Comparison of ENCODE assay signal across 4 cellular contexts in genomic region chr17:51191895-51192294, GRCh38.
TF ChIP-seq lines count a peak whose summit lies in the region.

No MANE protein-coding gene starts in this region.

TF ChIP-seq in HepG2, 621 proteins besides CTCF, POLR2A, EP300 and RAD21:
- TF ChIP-seq SMC3 (IDR thresholded peaks at IDR 0.05; ENCODE audit: low read length) = no peak
- TF ChIP-seq RBFOX2 (IDR thresholded peaks at IDR 0.05; ENCODE audit: low read depth, low read length) = no peak
- no peak for TF ChIP-seq ZNF20 (CRISPR knock-in tag; IDR thresholded peaks at IDR 0.05)
- TF ChIP-seq MAFK (conservative IDR thresholded peaks at IDR 0.05 in 1 of 2, IDR thresholded peaks at IDR 0.05 in 1 of 2; ENCODE audit: low read length in 2 of 2) = peak; percentile 38 to 70; a peak in 3 of 4 replicates
- no peak for TF ChIP-seq ZNF207 (IDR thresholded peaks at IDR 0.05; ENCODE audit: borderline replicate concordance)
- no peak for TF ChIP-seq MYC (CRISPR knock-in tag; IDR thresholded peaks at IDR 0.05; ENCODE audit: borderline replicate concordance)
- TF ChIP-seq, protein P1, sequence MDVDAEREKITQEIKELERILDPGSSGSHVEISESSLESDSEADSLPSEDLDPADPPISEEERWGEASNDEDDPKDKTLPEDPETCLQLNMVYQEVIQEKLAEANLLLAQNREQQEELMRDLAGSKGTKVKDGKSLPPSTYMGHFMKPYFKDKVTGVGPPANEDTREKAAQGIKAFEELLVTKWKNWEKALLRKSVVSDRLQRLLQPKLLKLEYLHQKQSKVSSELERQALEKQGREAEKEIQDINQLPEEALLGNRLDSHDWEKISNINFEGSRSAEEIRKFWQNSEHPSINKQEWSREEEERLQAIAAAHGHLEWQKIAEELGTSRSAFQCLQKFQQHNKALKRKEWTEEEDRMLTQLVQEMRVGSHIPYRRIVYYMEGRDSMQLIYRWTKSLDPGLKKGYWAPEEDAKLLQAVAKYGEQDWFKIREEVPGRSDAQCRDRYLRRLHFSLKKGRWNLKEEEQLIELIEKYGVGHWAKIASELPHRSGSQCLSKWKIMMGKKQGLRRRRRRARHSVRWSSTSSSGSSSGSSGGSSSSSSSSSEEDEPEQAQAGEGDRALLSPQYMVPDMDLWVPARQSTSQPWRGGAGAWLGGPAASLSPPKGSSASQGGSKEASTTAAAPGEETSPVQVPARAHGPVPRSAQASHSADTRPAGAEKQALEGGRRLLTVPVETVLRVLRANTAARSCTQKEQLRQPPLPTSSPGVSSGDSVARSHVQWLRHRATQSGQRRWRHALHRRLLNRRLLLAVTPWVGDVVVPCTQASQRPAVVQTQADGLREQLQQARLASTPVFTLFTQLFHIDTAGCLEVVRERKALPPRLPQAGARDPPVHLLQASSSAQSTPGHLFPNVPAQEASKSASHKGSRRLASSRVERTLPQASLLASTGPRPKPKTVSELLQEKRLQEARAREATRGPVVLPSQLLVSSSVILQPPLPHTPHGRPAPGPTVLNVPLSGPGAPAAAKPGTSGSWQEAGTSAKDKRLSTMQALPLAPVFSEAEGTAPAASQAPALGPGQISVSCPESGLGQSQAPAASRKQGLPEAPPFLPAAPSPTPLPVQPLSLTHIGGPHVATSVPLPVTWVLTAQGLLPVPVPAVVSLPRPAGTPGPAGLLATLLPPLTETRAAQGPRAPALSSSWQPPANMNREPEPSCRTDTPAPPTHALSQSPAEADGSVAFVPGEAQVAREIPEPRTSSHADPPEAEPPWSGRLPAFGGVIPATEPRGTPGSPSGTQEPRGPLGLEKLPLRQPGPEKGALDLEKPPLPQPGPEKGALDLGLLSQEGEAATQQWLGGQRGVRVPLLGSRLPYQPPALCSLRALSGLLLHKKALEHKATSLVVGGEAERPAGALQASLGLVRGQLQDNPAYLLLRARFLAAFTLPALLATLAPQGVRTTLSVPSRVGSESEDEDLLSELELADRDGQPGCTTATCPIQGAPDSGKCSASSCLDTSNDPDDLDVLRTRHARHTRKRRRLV (CRISPR knock-in tag; IDR thresholded peaks at IDR 0.05) = no peak
- TF ChIP-seq MAFF (IDR thresholded peaks at IDR 0.05; ENCODE audit: low read depth, low read length) = peak; percentile 58

TF ChIP-seq in IMR-90, 13 proteins besides CTCF, POLR2A, EP300 and RAD21:
- TF ChIP-seq MAFK (IDR thresholded peaks at IDR 0.05; ENCODE audit: low read depth, low read length) (peak; percentile 34; the same call in 1 of the 2 replicates), CEBPB (IDR thresholded peaks at IDR 0.05; ENCODE audit: low read depth, low read length) (no peak), BHLHE40 (IDR thresholded peaks at IDR 0.05; ENCODE audit: low read depth, low read length) (no peak), CHD1 (IDR thresholded peaks at IDR 0.05; ENCODE audit: low read depth, low read length) (no peak), MAZ (IDR thresholded peaks at IDR 0.05; ENCODE audit: borderline replicate concordance, low read depth, low read length) (no peak), MXI1 (IDR thresholded peaks at IDR 0.05; ENCODE audit: borderline replicate concordance, low read depth, low read length) (no peak)
- TF ChIP-seq, protein P2, sequence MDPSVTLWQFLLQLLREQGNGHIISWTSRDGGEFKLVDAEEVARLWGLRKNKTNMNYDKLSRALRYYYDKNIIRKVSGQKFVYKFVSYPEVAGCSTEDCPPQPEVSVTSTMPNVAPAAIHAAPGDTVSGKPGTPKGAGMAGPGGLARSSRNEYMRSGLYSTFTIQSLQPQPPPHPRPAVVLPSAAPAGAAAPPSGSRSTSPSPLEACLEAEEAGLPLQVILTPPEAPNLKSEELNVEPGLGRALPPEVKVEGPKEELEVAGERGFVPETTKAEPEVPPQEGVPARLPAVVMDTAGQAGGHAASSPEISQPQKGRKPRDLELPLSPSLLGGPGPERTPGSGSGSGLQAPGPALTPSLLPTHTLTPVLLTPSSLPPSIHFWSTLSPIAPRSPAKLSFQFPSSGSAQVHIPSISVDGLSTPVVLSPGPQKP (IDR thresholded peaks at IDR 0.05; ENCODE audit: borderline replicate concordance, low read depth, low read length) = no peak

TF ChIP-seq in K562, 482 proteins besides CTCF, POLR2A, EP300 and RAD21:
- TF ChIP-seq COPS2 (conservative IDR thresholded peaks at IDR 0.05) (no peak), TBP (optimal IDR thresholded peaks at IDR 0.05; ENCODE audit: low read depth, low read length) (no peak), IRF2 (CRISPR knock-in tag; IDR thresholded peaks at IDR 0.05) (no peak), C11orf30 (IDR thresholded peaks at IDR 0.05; ENCODE audit: low read depth) (peak; percentile 37; the same call in 1 of the 2 replicates), ZNF316 (IDR thresholded peaks at IDR 0.05) (peak; percentile 58)
TF ChIP-seq in K562: peak in this region for 2.

TF ChIP-seq in GM12891, 5 proteins besides CTCF, POLR2A, EP300 and RAD21:
- no peak for TF ChIP-seq TAF1 (IDR thresholded peaks at IDR 0.05; ENCODE audit: low read depth, low read length)
- no peak for TF ChIP-seq POLR2AphosphoS5 (IDR thresholded peaks at IDR 0.05; ENCODE audit: low read depth, low read length)
- no peak for TF ChIP-seq SPI1 (IDR thresholded peaks at IDR 0.05; ENCODE audit: low read depth, low read length)
- no peak for TF ChIP-seq PAX5 (IDR thresholded peaks at IDR 0.05; ENCODE audit: insufficient read depth, low read length, severe bottlenecking)
- TF ChIP-seq POU2F2 (IDR thresholded peaks at IDR 0.05; ENCODE audit: low read depth, low read length) = no peak
